8 cellular contexts compared by ENCODE assay signal in genomic region chr15:75043509-75044257, GRCh38. TPM values are rescaled to one million over a fixed set of nuclear protein-coding genes. Genes with fewer than 3 reads are reported as not detected.
A peak's percentile ranks its signal among the peaks of the same experiment; 100 is the strongest.
DNase-seq lines count a peak whose midpoint lies in the region; ATAC-seq, FAIRE-seq and TF ChIP-seq lines count a peak whose summit lies in the region.

No MANE protein-coding gene starts in this region.

- TF ChIP-seq CTCF in RWPE2 (IDR thresholded peaks at IDR 0.05; ENCODE audit: poor library complexity, severe bottlenecking) (no peak), upper lobe of left lung (IDR thresholded peaks at IDR 0.05) (peak; percentile 32 to 82 (median 66))

- H3K4me3 ChIP-seq in BLaER1 treated with 17β-estradiol and CSF1 and Interleukin-3, amounts not matched to agents 10 nM and 100 nM, result peak overlapping the region in 5 of 10 experiments; percentile 11 to 50 (median 27); a peak in 4 of 20 replicates
- H3K4me3 ChIP-seq in RWPE2 (ENCODE audit: severe bottlenecking) (no peak overlapping the region), upper lobe of left lung (peak overlapping the region in 2 of 4 donors; percentile 15 to 20)

- peak overlapping the region; percentile 66 to 77 (median 74); a peak in 21 of 22 replicates for H3K9ac ChIP-seq in BLaER1 treated with 17β-estradiol and CSF1 and Interleukin-3, amounts not matched to agents 10 nM and 100 nM

- DNase-seq in RWPE2 (ENCODE audit: low spot score) (peak; percentile 71), midbrain (lab: John Stamatoyannopoulos, UW) (peak; percentile 93), upper lobe of left lung (peak; percentile 88 to 99)
- DNase-seq in activated naive CD4-positive, alpha-beta T cell treated with anti-CD3 and anti-CD28 coated beads, Interleukin-2, amount 50 U/mL, for 16 hours, result no peak

- peak in 2 of 4 donors; percentile 9 to 16 for TF ChIP-seq POLR2A in upper lobe of left lung (IDR thresholded peaks at IDR 0.05)

- no peaks in the 10 kb centered on the region for H3K9me3 ChIP-seq in BLaER1 treated with 17β-estradiol and CSF1 and Interleukin-3, amounts not matched to agents 10 nM and 100 nM (replicated peaks in 1 of 11)
- H3K9me3 ChIP-seq in RWPE2 (ENCODE audit: severe bottlenecking) (no peaks in the 10 kb centered on the region), upper lobe of left lung (no peaks in the 10 kb centered on the region)

- ATAC-seq in GM19023 (IDR thresholded peaks at IDR 0.05; ENCODE audit: unreplicated experiment), result peak; percentile 24
- ATAC-seq in HG03103 (IDR thresholded peaks at IDR 0.05; ENCODE audit: low read depth, unreplicated experiment), result peak; percentile 21
- ATAC-seq in RWPE2 (ENCODE audit: low read depth), result no peak
- peak; percentile 91 to 92 for ATAC-seq in upper lobe of left lung (ENCODE audit: low FRiP score in 2 of 2)

- H3K27me3 ChIP-seq in BLaER1 treated with 17β-estradiol and CSF1 and Interleukin-3, amounts not matched to agents 10 nM and 100 nM, result no peaks in the 10 kb centered on the region
- H3K27me3 ChIP-seq in RWPE2 (ENCODE audit: insufficient read depth, poor library complexity, severe bottlenecking) (no peaks in the 10 kb centered on the region), upper lobe of left lung (no peaks in the 10 kb centered on the region)

- peak; percentile 40 to 92 (median 75) for TF ChIP-seq EP300 in upper lobe of left lung (IDR thresholded peaks at IDR 0.05)

- peaks cover 0 to 32% (median 13%) of the 10 kb centered on the region in 11 experiments; a peak in 15 of 22 replicates for H4K20me1 ChIP-seq in BLaER1 treated with 17β-estradiol and CSF1 and Interleukin-3, amounts not matched to agents 10 nM and 100 nM

- H3K4me1 ChIP-seq in BLaER1 treated with 17β-estradiol and CSF1 and Interleukin-3, amounts not matched to agents 10 nM and 100 nM, result peaks cover 71 to 99% (median 86%) of the 10 kb centered on the region in 10 experiments
- peaks cover 12% of the 10 kb centered on the region for H3K4me1 ChIP-seq in RWPE2 (ENCODE audit: insufficient read depth, poor library complexity, severe bottlenecking)
- H3K4me1 ChIP-seq in upper lobe of left lung, result peaks cover 67 to 79% (median 72%) of the 10 kb centered on the region in 4 donors

- peak overlapping the region; percentile 81 to 96 (median 88) for H3K4me2 ChIP-seq in BLaER1 treated with 17β-estradiol and CSF1 and Interleukin-3, amounts not matched to agents 10 nM and 100 nM

- peak; percentile 8 for FAIRE-seq in endometrium (lab: Jason Lieb, UNC)

- peaks cover 0 to 16% (median 2%) of the 10 kb centered on the region in 11 experiments; a peak in 8 of 22 replicates for H3K36me3 ChIP-seq in BLaER1 treated with 17β-estradiol and CSF1 and Interleukin-3, amounts not matched to agents 10 nM and 100 nM
- H3K36me3 ChIP-seq in RWPE2 (ENCODE audit: low read depth) (peaks cover 10% of the 10 kb centered on the region; the same call in 1 of the 2 replicates), upper lobe of left lung (peaks cover 0 to 3% (median 0%) of the 10 kb centered on the region in 4 donors)

- WGBS in upper lobe of left lung, 2 donors, result 0 to 18% methylated on average over 1 to 19 of the region's 20 CpGs

- peak overlapping the region; percentile 78 to 90 (median 85) for H3K27ac ChIP-seq in BLaER1 treated with 17β-estradiol and CSF1 and Interleukin-3, amounts not matched to agents 10 nM and 100 nM
- no peak overlapping the region for H3K27ac ChIP-seq in RWPE2 (ENCODE audit: poor library complexity, severe bottlenecking)
- H3K27ac ChIP-seq in upper lobe of left lung, result peak overlapping the region; percentile 92 to 95 (median 93)

RNA-seq across cellular contexts. Expression of gene PPCDC, which starts 20.3 kb away (rescaled TPM):
- total RNA-seq in upper lobe of left lung, result 10 to 100 TPM in 4 of 6 donors, 1 to 10 TPM in 2; 8.2 to 21.0 (median 12.6) TPM

RNA-seq across cellular contexts. Expression of gene SCAMP5, which starts 48.3 kb away (rescaled TPM):
- 10 to 100 TPM in 1 of 6 donors, 1 to 10 TPM in 5; 1.0 to 12.3 (median 3.0) TPM for total RNA-seq in upper lobe of left lung
